33 cellular contexts compared by ENCODE assay signal in the genomic region with DNA sequence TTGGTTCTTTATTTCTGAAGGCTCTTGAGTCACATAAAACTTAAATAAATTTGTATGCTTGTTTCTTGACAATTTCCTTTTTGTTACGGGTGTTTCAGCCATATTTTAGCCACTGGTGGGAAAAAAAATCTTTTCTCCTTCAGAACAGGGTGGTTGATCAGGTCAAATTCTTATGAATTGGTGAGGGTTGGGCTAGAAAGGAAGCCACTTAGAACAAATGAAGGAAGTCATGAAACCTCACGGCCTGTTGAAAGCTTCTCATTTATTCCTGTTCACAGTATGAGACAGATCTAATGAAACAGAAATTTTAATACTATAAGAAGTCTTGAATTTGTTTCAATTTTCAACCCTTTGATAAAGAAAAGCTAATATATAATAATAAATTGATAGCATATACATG.
"Had no signal": no experiment of that assay in that cellular context is flagged by ENCODE, and none has a peak within 500 bp of the region (broad histone marks: within the 10 kb centered on the region; RNA-seq: fewer than 3 reads in every experiment).

No MANE protein-coding gene starts in this region.

- DNase-seq: activated B cell treated with CpG ODN at 0.5 μM for 24 hours; activated CD4-positive, alpha-beta T cell treated with anti-CD3 and anti-CD28 coated beads for 48 hours; activated CD4-positive, alpha-beta T cell treated with anti-CD3 and anti-CD28 coated beads, Interleukin-2, amount 50 U/mL, for 1 hour; activated CD4-positive, alpha-beta T cell treated with anti-CD3 and anti-CD28 coated beads, Interleukin-2, amount 50 U/mL, for 48 hours; activated CD8-positive, alpha-beta memory T cell treated with anti-CD3 and anti-CD28 coated beads for 24 hours; activated CD8-positive, alpha-beta T cell treated with anti-CD3 and anti-CD28 coated beads for 36 hours; activated effector memory CD4-positive, alpha-beta T cell treated with Interleukin-2 at 50 U/mL for 16 hours; activated gamma-delta T cell treated with Interleukin-2 at 50 U/mL for 16 hours; activated naive CD4-positive, alpha-beta T cell treated with anti-CD3 and anti-CD28 coated beads, Interleukin-2, amount 50 U/mL, for 16 hours; activated naive CD4-positive, alpha-beta T cell treated with Interleukin-2 at 50 U/mL for 16 hours; activated T-cell treated with anti-CD3 and anti-CD28 coated beads, Interleukin-2, amount 50 U/mL, for 4 hours; effector CD4-positive, alpha-beta T cell; effector memory CD8-positive, alpha-beta T cell; foreskin fibroblast; glutamatergic neuron; heart left ventricle; T-helper 1 cell; T-helper 17 cell; T1000; WERI-Rb-1 had no signal

- H3K27me3 ChIP-seq: ascending aorta, breast epithelium, cardiac muscle cell, heart left ventricle had no signal

- H3K4me1 ChIP-seq: breast epithelium had no signal

- H3K27ac Mint-ChIP-seq: activated B cell treated with CpG ODN at 0.5 μM for 24 hours; activated CD8-positive, alpha-beta T cell treated with anti-CD3 and anti-CD28 coated beads for 36 hours; activated naive CD8-positive, alpha-beta T cell; activated T-helper 17 cell treated with anti-CD3 and anti-CD28 coated beads, Interleukin-2, amount 50 U/mL, for 72 hours; brain; dendritic cell treated with granulocyte-macrophage colony-stimulating factor and Interleukin-4, amounts not matched to agents 40 ng/mL and 50 ng/mL, for 4 days; effector memory CD8-positive, alpha-beta T cell; T-helper 17 cell; T-helper 2 cell treated with Interferon-gamma antibody and Interleukin-4, amounts not matched to agents 5 μg/mL and 100 μg/mL, for 36 hours had no signal

- FAIRE-seq: frontal cortex had no signal

- H3K27ac ChIP-seq: breast epithelium, cardiac muscle cell, coronary artery, WERI-Rb-1 had no signal

- H3K9me3 ChIP-seq: ascending aorta, breast epithelium, heart left ventricle had no signal

- ATAC-seq: activated CD4-positive, CD25-positive, alpha-beta regulatory T cell treated with anti-CD3 and anti-CD28 coated beads, Interleukin-2, amount 50 U/mL, for 24 hours; activated CD8-positive, alpha-beta T cell treated with anti-CD3 and anti-CD28 coated beads for 36 hours; activated T-cell treated with anti-CD3 and anti-CD28 coated beads, Interleukin-2, amount 50 U/mL, for 4 hours; activated T-helper 17 cell treated with anti-CD3 and anti-CD28 coated beads, Interleukin-2, amount 50 U/mL, for 72 hours; effector memory CD8-positive, alpha-beta T cell; esophagus mucosa; T-helper 17 cell had no signal

- H3K4me3 Mint-ChIP-seq: activated B cell treated with CpG ODN at 0.5 μM for 24 hours; activated CD8-positive, alpha-beta T cell treated with anti-CD3 and anti-CD28 coated beads for 36 hours; activated naive CD8-positive, alpha-beta T cell; activated T-cell treated with anti-CD3 and anti-CD28 coated beads, Interleukin-2, amount 50 U/mL, for 4 hours; activated T-helper 17 cell treated with anti-CD3 and anti-CD28 coated beads, Interleukin-2, amount 50 U/mL, for 72 hours; brain; central memory CD8-positive, alpha-beta T cell; dendritic cell treated with granulocyte-macrophage colony-stimulating factor and Interleukin-4, amounts not matched to agents 40 ng/mL and 50 ng/mL, for 4 days; effector memory CD8-positive, alpha-beta T cell; T-helper 17 cell; T-helper 2 cell treated with Interferon-gamma antibody and Interleukin-4, amounts not matched to agents 5 μg/mL and 100 μg/mL, for 36 hours had no signal

- H3K36me3 Mint-ChIP-seq: brain had no signal

- H3K4me1 Mint-ChIP-seq: activated B cell treated with CpG ODN at 0.5 μM for 24 hours; activated T-helper 17 cell treated with anti-CD3 and anti-CD28 coated beads, Interleukin-2, amount 50 U/mL, for 72 hours; brain; T-helper 17 cell had no signal

- H3K36me3 ChIP-seq: ascending aorta, breast epithelium, cardiac muscle cell, heart left ventricle, WERI-Rb-1 had no signal

- H3K9me3 Mint-ChIP-seq: activated B cell treated with CpG ODN at 0.5 μM for 24 hours; activated CD8-positive, alpha-beta T cell treated with anti-CD3 and anti-CD28 coated beads for 36 hours; activated T-cell treated with anti-CD3 and anti-CD28 coated beads, Interleukin-2, amount 50 U/mL, for 4 hours; activated T-helper 17 cell treated with anti-CD3 and anti-CD28 coated beads, Interleukin-2, amount 50 U/mL, for 72 hours; central memory CD8-positive, alpha-beta T cell; dendritic cell treated with granulocyte-macrophage colony-stimulating factor and Interleukin-4, amounts not matched to agents 40 ng/mL and 50 ng/mL, for 4 days; effector memory CD8-positive, alpha-beta T cell; T-helper 2 cell treated with Interferon-gamma antibody and Interleukin-4, amounts not matched to agents 5 μg/mL and 100 μg/mL, for 36 hours had no signal

- H3K4me3 ChIP-seq: ascending aorta, breast epithelium, cardiac muscle cell, coronary artery, heart left ventricle had no signal

- H3K27me3 Mint-ChIP-seq: activated naive CD8-positive, alpha-beta T cell; central memory CD8-positive, alpha-beta T cell; dendritic cell treated with granulocyte-macrophage colony-stimulating factor and Interleukin-4, amounts not matched to agents 40 ng/mL and 50 ng/mL, for 4 days had no signal
